In the genomic region with DNA sequence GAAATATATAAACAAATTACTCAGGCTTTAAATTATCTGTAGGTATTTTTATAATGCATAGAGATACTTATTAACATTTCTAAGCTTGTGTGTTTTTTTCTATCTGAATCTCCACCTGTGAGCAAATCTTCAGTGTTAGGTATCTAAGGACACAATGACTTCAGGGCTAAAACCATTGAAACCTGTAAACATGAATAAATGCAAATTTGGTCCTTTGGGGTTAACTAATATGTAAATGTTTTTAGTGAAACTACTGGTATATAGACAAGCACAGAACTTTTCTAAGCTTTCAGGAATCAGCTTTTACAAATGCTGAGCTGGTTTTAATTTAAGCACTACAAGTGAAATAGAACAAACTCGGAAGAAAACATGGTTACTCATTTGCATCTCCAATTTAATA, we compare ENCODE assay signal across 12 cellular contexts.
DNase-seq lines count a peak whose midpoint lies in the region; ATAC-seq and TF ChIP-seq lines count a peak whose summit lies in the region.
"Had no signal": no experiment of that assay in that cellular context is flagged by ENCODE, and none has a peak within 500 bp of the region (broad histone marks: within the 10 kb centered on the region; RNA-seq: fewer than 3 reads in every experiment).

No MANE protein-coding gene starts in this region.

- H3K9me3 ChIP-seq in GM23248 (ENCODE audit: low read depth) = no peaks in the 10 kb centered on the region
- H3K9me3 ChIP-seq in Panc1 (ENCODE audit: control insufficient read depth, insufficient read depth, low read depth, low read length) = no peaks in the 10 kb centered on the region
- no peaks in the 10 kb centered on the region for H3K9me3 ChIP-seq in iPS-18a (ENCODE audit: control insufficient read depth, low read depth, low read length)
- no peaks in the 10 kb centered on the region for H3K9me3 ChIP-seq in suprapubic skin

- H3K4me1 ChIP-seq in GM23248 (ENCODE audit: insufficient read depth) (peaks cover 23% of the 10 kb centered on the region; the same call in 1 of the 2 replicates), Panc1 (ENCODE audit: control insufficient read depth, insufficient read depth, low read length) (no peaks in the 10 kb centered on the region), iPS-18a (ENCODE audit: control insufficient read depth, low read depth, low read length) (peaks cover 11% of the 10 kb centered on the region), suprapubic skin (no peaks in the 10 kb centered on the region)

- CTCF ChIA-PET in Panc1 (lab: Charles Lee) = no interaction called here

- H3K9ac ChIP-seq in GM23248 (peak overlapping the region; percentile 54), iPS-18a (ENCODE audit: low read length) (no peak overlapping the region)

- no peak for TF ChIP-seq CTCF in Panc1 (IDR thresholded peaks at IDR 0.05)
- TF ChIP-seq CTCF in suprapubic skin (IDR thresholded peaks at IDR 0.05) = no peak

- no TSS peak for BruUV-seq in Panc1 (replicated peaks; lab: Mats Ljungman, UMichigan)

- DNase-seq in GM23248 (no peak), Panc1 (ENCODE audit: low read depth, low spot score) (no peak), suprapubic skin (ENCODE audit: low spot score in 2 of 2) (no peak), NCI-H510A (lab: John Stamatoyannopoulos, UW) (no peak), germinal center (ENCODE audit: low spot score) (no peak), middle frontal gyrus (ENCODE audit: extremely low spot score, low spot score) (no peak)
- DNase-seq in activated CD4-positive, alpha-beta T cell treated with anti-CD3 and anti-CD28 coated beads for 4 hours = no peak
- DNase-seq: central memory CD4-positive, alpha-beta T cell; NCI-H446 treated with DMSO at 0.1 percent for 48 hours had no signal

- no peaks in the 10 kb centered on the region for H3K79me2 ChIP-seq in GM23248 (ENCODE audit: insufficient read depth)

- no peak for TF ChIP-seq EP300 in suprapubic skin (IDR thresholded peaks at IDR 0.05)

- H3K9me2 ChIP-seq in GM23248 (ENCODE audit: insufficient read depth) = no peaks in the 10 kb centered on the region

- no peak overlapping the region for H3K27ac ChIP-seq in GM23248
- no peak overlapping the region for H3K27ac ChIP-seq in Panc1 (ENCODE audit: low read length)
- H3K27ac ChIP-seq in iPS-18a (ENCODE audit: low read length) = no peak overlapping the region
- H3K27ac ChIP-seq in suprapubic skin = peak overlapping the region; percentile 56

- peak overlapping the region; percentile 91 for H3K4me2 ChIP-seq in GM23248 (ENCODE audit: unreplicated experiment)

- H3K36me3 ChIP-seq in GM23248 (ENCODE audit: low read depth) (no peaks in the 10 kb centered on the region), Panc1 (ENCODE audit: control insufficient read depth, insufficient read depth, low read length) (no peaks in the 10 kb centered on the region), iPS-18a (ENCODE audit: control insufficient read depth, low read depth, low read length) (no peaks in the 10 kb centered on the region), suprapubic skin (no peaks in the 10 kb centered on the region)

- 7 to 8% methylated on average over 1 of the region's 1 CpG for WGBS in GM23248 (ENCODE audit: low coverage in 1 of 2, low lambda C conversion rate in 2 of 2, missing lambda C conversion rate in 2 of 2), 2 experiments
- WGBS in suprapubic skin = 31% methylated on average over 1 of the region's 1 CpG

- H4K20me1 ChIP-seq in GM23248 (ENCODE audit: insufficient read depth) = no peaks in the 10 kb centered on the region

- no peak for ATAC-seq in Panc1
- ATAC-seq: activated CD4-positive, CD25-positive, alpha-beta regulatory T cell treated with anti-CD3 and anti-CD28 coated beads, Interleukin-2, amount 50 U/mL, for 24 hours; activated T-helper 17 cell treated with anti-CD3 and anti-CD28 coated beads, Interleukin-2, amount 50 U/mL, for 72 hours had no signal

- H3F3A ChIP-seq in GM23248 (ENCODE audit: insufficient read depth) = no peaks in the 10 kb centered on the region

- POLR2A ChIA-PET in Panc1 (lab: Charles Lee) = no interaction called here

- H3K4me3 ChIP-seq in GM23248 (peak overlapping the region; percentile 71), Panc1 (ENCODE audit: low read depth in 2 of 2, low read length in 2 of 2) (peak overlapping the region; percentile 9 to 14; a peak in 3 of 4 replicates), iPS-18a (ENCODE audit: low read length) (peak overlapping the region; percentile 5), suprapubic skin (peak overlapping the region; percentile 32)

- intact Hi-C loops in Panc1 (cut with micrococcal nuclease; ENCODE audit: unreplicated experiment) = no loop called here

- H3K27me3 ChIP-seq in GM23248 (replicated peaks; ENCODE audit: insufficient read depth) (no peaks in the 10 kb centered on the region), Panc1 (ENCODE audit: control insufficient read depth, insufficient read depth, low read length) (no peaks in the 10 kb centered on the region), iPS-18a (ENCODE audit: control insufficient read depth, insufficient read depth, low read length) (no peaks in the 10 kb centered on the region), suprapubic skin (no peaks in the 10 kb centered on the region)

- in situ Hi-C loops in GM23248 (cut with MboI) (no loop called here), Panc1 (cut with HindIII; ENCODE audit: low pct_unique_long_range_greater_than_20kb, low sequenced_read_pairs) (no loop called here)

- peak overlapping the region; percentile 93 for H2AFZ ChIP-seq in GM23248

- no peak for TF ChIP-seq POLR2A in suprapubic skin (IDR thresholded peaks at IDR 0.05)

Comparison
In these comparisons a context has a peak if more than half of its experiments do, and no peak if none do; other contexts are left out.
1. H3K4me3 ChIP-seq: peak in every context shown above with its lines; median percentile 71 in GM23248; 32 in suprapubic skin; 12 in Panc1; 5 in iPS-18a.